Comparison of ENCODE assay signal across 1 cellular context in the genomic region with DNA sequence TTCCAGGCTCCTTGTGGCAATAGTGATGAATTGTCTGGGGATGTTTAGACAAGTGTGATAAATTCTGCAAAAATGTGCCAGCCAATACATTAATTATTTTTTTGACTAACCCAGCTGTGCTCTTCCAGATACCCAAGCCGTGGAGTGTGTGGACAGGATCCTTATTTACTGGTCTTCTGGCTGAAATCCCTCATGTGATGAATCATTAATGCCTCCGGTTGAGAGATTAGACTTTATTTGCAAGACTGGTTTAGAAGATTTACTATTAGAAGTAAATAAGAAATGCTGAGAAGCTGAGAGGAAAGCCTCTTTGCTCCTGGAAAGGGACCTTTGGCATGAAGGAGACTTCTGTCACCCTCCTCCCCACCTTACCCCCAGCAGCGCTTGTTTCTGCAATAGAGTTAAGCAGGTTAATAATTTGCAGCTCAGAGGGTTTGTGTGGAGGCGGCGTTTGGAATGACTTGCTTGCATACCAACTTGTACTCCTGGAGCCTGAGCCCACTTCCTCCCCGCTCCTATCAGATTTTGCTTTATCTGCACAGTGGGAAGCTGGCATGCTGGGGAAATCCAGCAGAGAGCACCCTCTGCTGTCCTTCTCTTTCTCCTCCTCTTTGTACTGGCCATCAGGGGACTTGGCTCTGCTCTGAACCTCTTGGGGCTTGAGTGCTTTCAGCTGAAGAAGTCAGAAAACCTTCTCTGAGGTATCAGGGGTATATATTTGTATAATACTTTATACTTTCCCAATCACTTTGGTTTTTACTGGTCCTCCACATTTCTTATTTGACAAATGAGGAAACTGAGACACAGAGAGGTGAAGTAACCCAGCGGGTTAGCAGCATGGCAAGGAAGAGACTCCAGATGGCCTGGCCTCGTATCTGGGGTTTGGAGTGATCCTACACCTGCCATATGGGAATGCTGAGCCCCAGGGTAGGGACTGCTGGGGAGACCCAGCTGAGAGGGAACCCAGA.
TF ChIP-seq lines count a peak whose summit lies in the region.

No MANE protein-coding gene starts in this region.

TF ChIP-seq in GM12878, 131 proteins besides CTCF, POLR2A, EP300 and RAD21:
- peak; percentile 23; the same call in 1 of the 2 replicates for TF ChIP-seq SPI1 (IDR thresholded peaks at IDR 0.05; ENCODE audit: borderline replicate concordance, insufficient read depth, low read depth, low read length)
- no peak for TF ChIP-seq MEF2A (IDR thresholded peaks at IDR 0.05; ENCODE audit: insufficient read depth, low read depth, low read length)
- TF ChIP-seq, protein P1, sequence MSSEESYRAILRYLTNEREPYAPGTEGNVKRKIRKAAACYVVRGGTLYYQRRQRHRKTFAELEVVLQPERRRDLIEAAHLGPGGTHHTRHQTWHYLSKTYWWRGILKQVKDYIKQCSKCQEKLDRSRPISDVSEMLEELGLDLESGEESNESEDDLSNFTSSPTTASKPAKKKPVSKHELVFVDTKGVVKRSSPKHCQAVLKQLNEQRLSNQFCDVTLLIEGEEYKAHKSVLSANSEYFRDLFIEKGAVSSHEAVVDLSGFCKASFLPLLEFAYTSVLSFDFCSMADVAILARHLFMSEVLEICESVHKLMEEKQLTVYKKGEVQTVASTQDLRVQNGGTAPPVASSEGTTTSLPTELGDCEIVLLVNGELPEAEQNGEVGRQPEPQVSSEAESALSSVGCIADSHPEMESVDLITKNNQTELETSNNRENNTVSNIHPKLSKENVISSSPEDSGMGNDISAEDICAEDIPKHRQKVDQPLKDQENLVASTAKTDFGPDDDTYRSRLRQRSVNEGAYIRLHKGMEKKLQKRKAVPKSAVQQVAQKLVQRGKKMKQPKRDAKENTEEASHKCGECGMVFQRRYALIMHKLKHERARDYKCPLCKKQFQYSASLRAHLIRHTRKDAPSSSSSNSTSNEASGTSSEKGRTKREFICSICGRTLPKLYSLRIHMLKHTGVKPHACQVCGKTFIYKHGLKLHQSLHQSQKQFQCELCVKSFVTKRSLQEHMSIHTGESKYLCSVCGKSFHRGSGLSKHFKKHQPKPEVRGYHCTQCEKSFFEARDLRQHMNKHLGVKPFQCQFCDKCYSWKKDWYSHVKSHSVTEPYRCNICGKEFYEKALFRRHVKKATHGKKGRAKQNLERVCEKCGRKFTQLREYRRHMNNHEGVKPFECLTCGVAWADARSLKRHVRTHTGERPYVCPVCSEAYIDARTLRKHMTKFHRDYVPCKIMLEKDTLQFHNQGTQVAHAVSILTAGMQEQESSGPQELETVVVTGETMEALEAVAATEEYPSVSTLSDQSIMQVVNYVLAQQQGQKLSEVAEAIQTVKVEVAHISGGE (CRISPR knock-in tag; IDR thresholded peaks at IDR 0.05) = no peak
- TF ChIP-seq NR2F1 (conservative IDR thresholded peaks at IDR 0.05) = no peak
- TF ChIP-seq BHLHE40 (IDR thresholded peaks at IDR 0.05; ENCODE audit: borderline replicate concordance in 1 of 2, low read depth in 2 of 2, low read length in 1 of 2) = no peak
- TF ChIP-seq SMC3 (IDR thresholded peaks at IDR 0.05; ENCODE audit: borderline replicate concordance, low read length) = peak; percentile 49; the same call in 1 of the 2 replicates
